7 cellular contexts compared by ENCODE assay signal in genomic region chr10:136465-136762, GRCh38. TPM values are rescaled to one million over a fixed set of nuclear protein-coding genes. Genes with fewer than 3 reads are reported as not detected.
DNase-seq lines count a peak whose midpoint lies in the region; ATAC-seq and TF ChIP-seq lines count a peak whose summit lies in the region.

No MANE protein-coding gene starts in this region.

- H4K5ac ChIP-seq in mesendoderm (ENCODE audit: low read length): no peak overlapping the region

- ATAC-seq in GM19463 (IDR thresholded peaks at IDR 0.05; ENCODE audit: unreplicated experiment) (peak; percentile 12), HG03558 (IDR thresholded peaks at IDR 0.05; ENCODE audit: extremely low read depth, unreplicated experiment) (peak; percentile 18), aorta (ENCODE audit: low FRiP score) (no peak)

- peak overlapping the region; percentile 90 for H3K9ac ChIP-seq in mesendoderm (ENCODE audit: low read length)

- H3K36me3 ChIP-seq in mesendoderm (ENCODE audit: control insufficient read depth, insufficient read depth, low read length) (no peaks in the 10 kb centered on the region), aorta (ENCODE audit: control insufficient read depth in 1 of 2, insufficient read depth in 2 of 2, low read length in 1 of 2) (no peaks in the 10 kb centered on the region)

- no peak for DNase-seq in MCF 10A (ENCODE audit: unreplicated experiment)
- no peak for DNase-seq in mesendoderm
- DNase-seq in aorta: no peak
- no peak for DNase-seq in mesenteric fat pad (ENCODE audit: low spot score)
- no peak for DNase-seq in T1000 (lab: John Stamatoyannopoulos, UW)

- peak overlapping the region; percentile 83 for H3K4me3 Mint-ChIP-seq in MCF 10A (ENCODE audit: unreplicated experiment)

- peak overlapping the region; percentile 89 for H3K23ac ChIP-seq in mesendoderm (ENCODE audit: low read length)

- peak overlapping the region; percentile 51 for H2AK5ac ChIP-seq in mesendoderm (ENCODE audit: low read length)

- H3K4me1 Mint-ChIP-seq in MCF 10A (ENCODE audit: insufficient read depth, unreplicated experiment): peaks cover 31% of the 10 kb centered on the region

- no TSS peak for BruUV-seq in MCF 10A (replicated peaks; lab: Mats Ljungman, UMichigan)

- H3K27ac Mint-ChIP-seq in MCF 10A (ENCODE audit: low read depth, unreplicated experiment): peak overlapping the region; percentile 80

- no peaks in the 10 kb centered on the region for H3K27me3 Mint-ChIP-seq in MCF 10A (ENCODE audit: insufficient read depth, unreplicated experiment)

- peaks cover 28% of the 10 kb centered on the region for H3K79me2 ChIP-seq in mesendoderm (ENCODE audit: control insufficient read depth, insufficient read depth, low read length)

- no peak overlapping the region for H2BK15ac ChIP-seq in mesendoderm (replicated peaks; ENCODE audit: low read depth)

- H3K36me3 Mint-ChIP-seq in MCF 10A (ENCODE audit: insufficient read depth, unreplicated experiment): no peaks in the 10 kb centered on the region

- peak overlapping the region; percentile 98 for H3K4me2 ChIP-seq in mesendoderm (ENCODE audit: low read length)

- no peaks in the 10 kb centered on the region for H3K9me3 Mint-ChIP-seq in MCF 10A (ENCODE audit: unreplicated experiment)

- H3K27me3 ChIP-seq in mesendoderm (ENCODE audit: insufficient read depth, low read length, poor library complexity) (no peaks in the 10 kb centered on the region), aorta (ENCODE audit: control insufficient read depth in 1 of 2, insufficient read depth in 2 of 2, low read length in 1 of 2) (no peaks in the 10 kb centered on the region)

- peaks cover 8% of the 10 kb centered on the region for H3K79me1 ChIP-seq in mesendoderm (ENCODE audit: low read length)

- H2BK120ac ChIP-seq in mesendoderm (ENCODE audit: low read depth, low read length): no peak overlapping the region

- peaks cover 6% of the 10 kb centered on the region for H3K4me1 ChIP-seq in mesendoderm (ENCODE audit: control insufficient read depth, low read depth, low read length)
- peaks cover 3% of the 10 kb centered on the region in 2 donors for H3K4me1 ChIP-seq in aorta (ENCODE audit: control insufficient read depth in 1 of 2, insufficient read depth in 2 of 2, low read length in 2 of 2)

- intact Hi-C loops in MCF 10A (cut with micrococcal nuclease): no loop called here
- intact Hi-C loops in aorta (cut with DNase I): no loop called here

- TF ChIP-seq CTCF in MCF 10A (IDR thresholded peaks at IDR 0.05; ENCODE audit: unreplicated experiment): no peak

- POLR2A ChIA-PET in MCF 10A (lab: Yijun Ruan, JAX): interaction anchor here (0.7 to 1.9 kb wide), 4 partner anchors 8 to 747 kb away, joined by 3 to 8 read pairs (median 3); no protein-coding TSS in a partner anchor

- CTCF ChIA-PET in MCF 10A (lab: Yijun Ruan, JAX): no interaction called here

- H2BK5ac ChIP-seq in mesendoderm (ENCODE audit: low read length): no peak overlapping the region

- H3K27ac ChIP-seq in mesendoderm (ENCODE audit: low read depth, low read length) (no peak overlapping the region), aorta (ENCODE audit: low read depth in 1 of 2, low read length in 2 of 2) (no peak overlapping the region)

- H3K56ac ChIP-seq in mesendoderm (ENCODE audit: low read length): peak overlapping the region; percentile 97

- no peaks in the 10 kb centered on the region for H3K9me3 ChIP-seq in aorta (ENCODE audit: control insufficient read depth, low read length)

- peak overlapping the region; percentile 94 for H3K4ac ChIP-seq in mesendoderm (ENCODE audit: low read depth, low read length)

- H3K4me3 ChIP-seq in mesendoderm (ENCODE audit: low read length) (peak overlapping the region; percentile 69), aorta (ENCODE audit: low read length in 2 of 2) (peak overlapping the region; percentile 79 to 99)

- H4K8ac ChIP-seq in mesendoderm (ENCODE audit: low read depth, low read length): no peak overlapping the region

- H3K18ac ChIP-seq in mesendoderm (ENCODE audit: low read length): peak overlapping the region; percentile 100

- WGBS in mesendoderm (ENCODE audit: extremely low coverage, insufficient coverage, low lambda C conversion rate): no CpG with 5 or more reads among the region's 10 CpGs
- 10% methylated on average over 10 of the region's 10 CpGs for WGBS in aorta, 2 donors

RNA-seq across cellular contexts. Expression of gene ZMYND11, which starts 1.2 kb away (rescaled TPM):
- 70.4 and 77.0 TPM in 2 replicates for total RNA-seq in MCF 10A (2022)
- 24.7 TPM for polyA plus RNA-seq in mesendoderm (2013, experiment 1 of 2)
- polyA plus RNA-seq in mesendoderm (2013, experiment 2 of 2): 24.1 TPM
- 10 to 100 TPM; 74.3 to 79.7 TPM for total RNA-seq in aorta
- polyA plus RNA-seq in aorta: 10 to 100 TPM; 54.7 to 66.7 TPM
- 68.0 TPM for total RNA-seq in mesenteric fat pad
